Comparison of ENCODE assay signal across 8 cellular contexts in genomic region chr4:176340871-176341685, GRCh38. TPM values are rescaled to one million over a fixed set of nuclear protein-coding genes. Genes with fewer than 3 reads are reported as not detected.
DNase-seq lines count a peak whose midpoint lies in the region; ATAC-seq and TF ChIP-seq lines count a peak whose summit lies in the region.

No MANE protein-coding gene starts in this region.

- H3K9me3 ChIP-seq in skeletal muscle satellite cell (replicated peaks; ENCODE audit: low read length): peaks cover 22% of the 10 kb centered on the region

- H3K4me3 Mint-ChIP-seq in activated CD8-positive, alpha-beta T cell treated with anti-CD3 and anti-CD28 coated beads for 36 hours: no peak overlapping the region

- no peaks in the 10 kb centered on the region for H3K27me3 Mint-ChIP-seq in activated CD8-positive, alpha-beta T cell treated with anti-CD3 and anti-CD28 coated beads for 36 hours

- peaks cover 15% of the 10 kb centered on the region for H3K4me1 ChIP-seq in skeletal muscle satellite cell (ENCODE audit: control insufficient read depth, insufficient read depth, low read length)

- H3K4me2 ChIP-seq in skeletal muscle satellite cell (ENCODE audit: low read length): peak overlapping the region; percentile 77

- DNase-seq in EL (peak; percentile 60), LoVo (ENCODE audit: low spot score) (peak; percentile 49), left ventricle myocardium superior (no peak), UCSD-AML1 (lab: John Stamatoyannopoulos, UW; ENCODE audit: unreplicated experiment) (no peak), NCI-H1930 (lab: John Stamatoyannopoulos, UW) (no peak)
- DNase-seq in activated CD8-positive, alpha-beta T cell treated with anti-CD3 and anti-CD28 coated beads for 36 hours: no peak

- CTCF ChIA-PET in activated CD8-positive, alpha-beta T cell treated with anti-CD3 and anti-CD28 coated beads for 36 hours (lab: Charles Lee): interaction anchor here (0.6 to 4.2 kb wide), 20 partner anchors 9 to 423 kb away, joined by 3 to 29 read pairs (median 3); no protein-coding TSS in a partner anchor

- TF ChIP-seq CTCF in activated CD8-positive, alpha-beta T cell treated with anti-CD3 and anti-CD28 coated beads for 36 hours (IDR thresholded peaks at IDR 0.05): peak; percentile 71

- peaks cover 8% of the 10 kb centered on the region for H3K36me3 Mint-ChIP-seq in activated CD8-positive, alpha-beta T cell treated with anti-CD3 and anti-CD28 coated beads for 36 hours (ENCODE audit: low read depth)

- POLR2A ChIA-PET in activated CD8-positive, alpha-beta T cell treated with anti-CD3 and anti-CD28 coated beads for 36 hours (lab: Charles Lee): interaction anchor here (0.6 kb wide), 1 partner anchor 607 kb away, joined by 3 read pairs; no protein-coding TSS in a partner anchor

- no peaks in the 10 kb centered on the region for H3K27me3 ChIP-seq in skeletal muscle satellite cell (ENCODE audit: control insufficient read depth, insufficient read depth, low read length)

- H3K4me1 Mint-ChIP-seq in activated CD8-positive, alpha-beta T cell treated with anti-CD3 and anti-CD28 coated beads for 36 hours (ENCODE audit: low read depth): peaks cover 5% of the 10 kb centered on the region

- ATAC-seq in GM21367 (IDR thresholded peaks at IDR 0.05; ENCODE audit: unreplicated experiment) (peak; percentile 74), left ventricle myocardium superior (peak; percentile 38)
- peak; percentile 65 for ATAC-seq in activated CD8-positive, alpha-beta T cell treated with anti-CD3 and anti-CD28 coated beads for 36 hours

- H3K9ac ChIP-seq in skeletal muscle satellite cell (ENCODE audit: low read depth, low read length): peak overlapping the region; percentile 30

- H3K9me3 Mint-ChIP-seq in activated CD8-positive, alpha-beta T cell treated with anti-CD3 and anti-CD28 coated beads for 36 hours: peaks cover 15% of the 10 kb centered on the region

- H3K4me3 ChIP-seq in skeletal muscle satellite cell (ENCODE audit: low read length): peak overlapping the region; percentile 40

- H3K27ac Mint-ChIP-seq in activated CD8-positive, alpha-beta T cell treated with anti-CD3 and anti-CD28 coated beads for 36 hours: no peak overlapping the region

- peaks cover 3% of the 10 kb centered on the region for H3K36me3 ChIP-seq in skeletal muscle satellite cell (ENCODE audit: insufficient read depth, low read length)

- intact Hi-C loops in activated CD8-positive, alpha-beta T cell treated with anti-CD3 and anti-CD28 coated beads for 36 hours (cut with micrococcal nuclease): loop anchor here (5.0 to 10.0 kb wide), 3 partner anchors 189 to 394 kb away; no protein-coding TSS in a partner anchor
- intact Hi-C loops in left ventricle myocardium superior (cut with micrococcal nuclease): loop anchor here (1.0 kb wide), 1 partner anchor 191 kb away; no protein-coding TSS in a partner anchor

RNA-seq across cellular contexts. Expression of gene SPCS3, which starts 21.3 kb away (rescaled TPM):
- 100 to 1,000 TPM; 153 to 155 TPM for total RNA-seq in activated CD8-positive, alpha-beta T cell treated with anti-CD3 and anti-CD28 coated beads for 36 hours
- 81.0 TPM for total RNA-seq in left ventricle myocardium superior
- total RNA-seq in skeletal muscle satellite cell (2012; rRNA removed): 123 and 128 TPM in 2 replicates

Comparison
In these comparisons a context has a peak if more than half of its experiments do, and no peak if none do; other contexts are left out.
1. DNase-seq: peak in EL (single experiment) and LoVo (single experiment); none in activated CD8-positive, alpha-beta T cell treated with anti-CD3 and anti-CD28 coated beads for 36 hours (single experiment), left ventricle myocardium superior (single experiment), UCSD-AML1 (single experiment) and NCI-H1930 (0 of 2).
2. Peak in every context shown above with its lines, with median percentiles within 50 percentile points of each other: ATAC-seq.